8 cellular contexts compared by ENCODE assay signal in the genomic region with DNA sequence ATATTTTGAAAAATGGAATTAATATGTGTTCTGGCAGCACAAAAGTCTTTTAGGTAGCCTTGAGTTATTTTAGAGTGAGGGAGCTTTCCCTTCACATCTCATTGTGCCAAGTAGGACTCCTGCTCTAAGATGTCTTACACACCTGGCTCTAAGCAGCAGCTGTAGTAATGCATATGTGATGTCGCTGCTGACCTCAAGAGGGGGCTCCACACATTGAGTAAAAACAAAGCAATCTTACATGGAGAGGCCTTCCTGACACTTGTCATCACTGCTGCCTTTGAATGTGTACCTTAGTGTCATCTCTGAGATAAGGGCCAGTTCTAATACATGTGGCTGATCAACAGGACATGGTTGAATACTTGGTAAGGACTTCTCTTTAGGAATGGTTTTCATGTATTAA.
DNase-seq lines count a peak whose midpoint lies in the region; ATAC-seq and TF ChIP-seq lines count a peak whose summit lies in the region.

No MANE protein-coding gene starts in this region.

- H3K4me1 ChIP-seq in lower lobe of right lung (peaks cover 39% of the 10 kb centered on the region), stomach (peaks cover 0 to 25% (median 12%) of the 10 kb centered on the region in 4 donors)

- ATAC-seq in GM18870 (IDR thresholded peaks at IDR 0.05; ENCODE audit: unreplicated experiment) (peak; percentile 79), HG03039 (IDR thresholded peaks at IDR 0.05; ENCODE audit: unreplicated experiment) (peak; percentile 79), lower lobe of right lung (peak; percentile 67 to 69)

- intact Hi-C loops in lower lobe of right lung (cut with DNase I): no loop called here
- intact Hi-C loops in stomach (cut with DNase I; ENCODE audit: low total_unique reads): no loop called here

- TF ChIP-seq EP300 in stomach (IDR thresholded peaks at IDR 0.05): no peak

- no peaks in the 10 kb centered on the region for H3K9me3 ChIP-seq in lower lobe of right lung
- H3K9me3 ChIP-seq in stomach: no peaks in the 10 kb centered on the region

- WGBS in stomach, 5 donors: 22 to 31% (median 25%) methylated on average over 1 of the region's 1 CpG

- peaks cover 8% of the 10 kb centered on the region for H3K36me3 ChIP-seq in lower lobe of right lung
- H3K36me3 ChIP-seq in stomach: peaks cover 0 to 23% (median 3%) of the 10 kb centered on the region in 4 donors

- no peaks in the 10 kb centered on the region for H3K27me3 ChIP-seq in lower lobe of right lung (ENCODE audit: low read depth)
- no peaks in the 10 kb centered on the region for H3K27me3 ChIP-seq in stomach

- peak; percentile 79 for DNase-seq in DMS53 treated with DMSO at 0.1 percent for 48 hours (lab: John Stamatoyannopoulos, UW; ENCODE audit: unreplicated experiment)
- DNase-seq in NCI-H524 treated with DMSO at 0.1 percent for 48 hours (lab: John Stamatoyannopoulos, UW): peak; percentile 32
- DNase-seq in astrocyte of the spinal cord (ENCODE audit: low read depth, low spot score): peak; percentile 49
- DNase-seq in lower lobe of right lung: no peak
- DNase-seq in mucosa of gallbladder (ENCODE audit: low spot score): no peak
- no peak for DNase-seq in stomach

- H3K4me3 ChIP-seq in astrocyte of the spinal cord (ENCODE audit: low read depth, low read length) (no peak overlapping the region), lower lobe of right lung (no peak overlapping the region), stomach (no peak overlapping the region)

- H3K27ac ChIP-seq in lower lobe of right lung (no peak overlapping the region), stomach (no peak overlapping the region)

- in situ Hi-C loops in astrocyte of the spinal cord (cut with HindIII; ENCODE audit: low sequenced_read_pairs): no loop called here

- TF ChIP-seq CTCF in astrocyte of the spinal cord (IDR thresholded peaks at IDR 0.05; ENCODE audit: low read depth, low read length) (peak; percentile 57), lower lobe of right lung (IDR thresholded peaks at IDR 0.05) (peak; percentile 45), stomach (IDR thresholded peaks at IDR 0.05) (no peak)

- TF ChIP-seq POLR2A in stomach (IDR thresholded peaks at IDR 0.05): no peak

Comparison
In these comparisons a context has a peak if more than half of its experiments do, and no peak if none do; other contexts are left out.
1. DNase-seq: peak in DMS53 treated with DMSO at 0.1 percent for 48 hours (single experiment), NCI-H524 treated with DMSO at 0.1 percent for 48 hours (single experiment) and astrocyte of the spinal cord (single experiment); none in lower lobe of right lung (single experiment), mucosa of gallbladder (single experiment) and stomach (single experiment).
2. CTCF ChIP-seq: peak in astrocyte of the spinal cord (single experiment) and lower lobe of right lung (single experiment); none in stomach (0 of 7).
3. Peak in every context shown above with its lines, with median percentiles within 50 percentile points of each other: ATAC-seq.